16 cellular contexts compared by ENCODE assay signal in the genomic region with DNA sequence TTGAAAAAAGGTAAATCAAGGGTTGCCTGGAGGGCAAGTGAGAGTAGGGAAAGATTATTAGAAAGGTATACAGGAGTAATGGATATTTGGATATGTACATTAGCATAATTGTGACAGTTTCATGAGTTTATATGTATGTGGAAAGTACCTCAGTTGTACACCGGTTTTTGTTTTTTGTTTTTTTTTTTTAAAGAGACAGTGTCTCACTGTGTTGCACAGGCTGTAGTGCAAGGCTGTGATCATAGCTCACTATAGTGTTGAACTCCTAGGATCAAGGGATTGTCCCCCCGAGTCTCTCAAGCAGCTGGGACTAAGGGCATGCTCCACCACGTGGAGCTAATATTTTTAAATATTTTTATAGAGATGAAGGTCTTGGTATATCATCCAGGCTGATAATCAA. TPM values are rescaled to one million over a fixed set of nuclear protein-coding genes. Genes with fewer than 3 reads are reported as not detected.
DNase-seq lines count a peak whose midpoint lies in the region; ATAC-seq and TF ChIP-seq lines count a peak whose summit lies in the region.
"Had no signal": no experiment of that assay in that cellular context is flagged by ENCODE, and none has a peak within 500 bp of the region (broad histone marks: within the 10 kb centered on the region; RNA-seq: fewer than 3 reads in every experiment).

No MANE protein-coding gene starts in this region.

- H3K36me3 Mint-ChIP-seq in endodermal cell (ENCODE audit: low read depth) = no peaks in the 10 kb centered on the region
- H3K36me3 Mint-ChIP-seq: CD4-positive, alpha-beta memory T cell; WTC11 had no signal

- H3K27me3 Mint-ChIP-seq in endodermal cell (ENCODE audit: insufficient read depth) = no peaks in the 10 kb centered on the region
- H3K27me3 Mint-ChIP-seq: CD4-positive, alpha-beta memory T cell; stimulated activated naive CD8-positive, alpha-beta T cell treated with anti-CD3 and anti-CD28 coated beads, Interleukin-15, Interleukin-2, amounts not matched to agents 100 ng/mL and 50 ng/mL, for 24 hours had no signal

- H3K4me1 Mint-ChIP-seq in endodermal cell = peaks cover 2% of the 10 kb centered on the region
- H3K4me1 Mint-ChIP-seq: CD4-positive, alpha-beta memory T cell; WTC11 had no signal

- no peak for DNase-seq in foreskin keratinocyte
- no peak for DNase-seq in stimulated activated CD4-positive, alpha-beta T cell treated with anti-CD3 and anti-CD28 coated beads, Interleukin-2, amount 100 ng/mL, for 48 hours
- DNase-seq in endodermal cell = no peak
- DNase-seq in NCI-H1417 treated with DMSO at 0.1 percent for 48 hours (lab: John Stamatoyannopoulos, UW) = no peak
- no peak for DNase-seq in DMS 273 (lab: John Stamatoyannopoulos, UW; ENCODE audit: unreplicated experiment)
- DNase-seq: activated T-cell treated with anti-CD3 and anti-CD28 coated beads, Interleukin-2, amount 50 U/mL, for 48 hours; CD4-positive, alpha-beta memory T cell; hypothalamus; NCI-H446 treated with DMSO at 0.1 percent for 48 hours; Right ventricle myocardium superior had no signal

- ATAC-seq in GM19324 (IDR thresholded peaks at IDR 0.05; ENCODE audit: low FRiP score, unreplicated experiment) (peak; percentile 10), GM21825 (IDR thresholded peaks at IDR 0.05; ENCODE audit: unreplicated experiment) (peak; percentile 9), HG03108 (IDR thresholded peaks at IDR 0.05; ENCODE audit: unreplicated experiment) (peak; percentile 2), foreskin keratinocyte (no peak)
- ATAC-seq: WTC11 had no signal

- H3K4me1 ChIP-seq in foreskin keratinocyte (peaks cover 24% of the 10 kb centered on the region), endodermal cell (ENCODE audit: control insufficient read depth, insufficient read depth, low read length) (no peaks in the 10 kb centered on the region)

- H3K36me3 ChIP-seq in endodermal cell (ENCODE audit: control insufficient read depth, insufficient read depth, low read length) = no peaks in the 10 kb centered on the region

- H3K9ac ChIP-seq in endodermal cell (ENCODE audit: extremely low read depth, low read length, poor library complexity, severe bottlenecking) = no peak overlapping the region

- H3K4me3 ChIP-seq in endodermal cell (ENCODE audit: low read length) = no peak overlapping the region

- no peak overlapping the region for H3K27ac Mint-ChIP-seq in endodermal cell
- H3K27ac Mint-ChIP-seq: CD4-positive, alpha-beta memory T cell; stimulated activated naive CD8-positive, alpha-beta T cell treated with anti-CD3 and anti-CD28 coated beads, Interleukin-15, Interleukin-2, amounts not matched to agents 100 ng/mL and 50 ng/mL, for 24 hours; WTC11 had no signal

- 83 to 94% methylated on average over 1 to 3 of the region's 3 CpGs for WGBS in endodermal cell (ENCODE audit: insufficient coverage in 1 of 2, insufficient read length in 1 of 2), 2 experiments

- no peaks in the 10 kb centered on the region for H3K9me3 Mint-ChIP-seq in endodermal cell
- H3K9me3 Mint-ChIP-seq: stimulated activated naive CD8-positive, alpha-beta T cell treated with anti-CD3 and anti-CD28 coated beads, Interleukin-15, Interleukin-2, amounts not matched to agents 100 ng/mL and 50 ng/mL, for 24 hours had no signal

- TF ChIP-seq CTCF in foreskin keratinocyte (conservative IDR thresholded peaks at IDR 0.05) (no peak), endodermal cell (conservative IDR thresholded peaks at IDR 0.05) (no peak)

- H3K27ac ChIP-seq in foreskin keratinocyte = peak overlapping the region; percentile 95
- no peak overlapping the region for H3K27ac ChIP-seq in endodermal cell (ENCODE audit: low read depth, low read length)

- H3K27me3 ChIP-seq in foreskin keratinocyte (no peaks in the 10 kb centered on the region), endodermal cell (ENCODE audit: control insufficient read depth, insufficient read depth, low read length, poor library complexity, severe bottlenecking) (no peaks in the 10 kb centered on the region)

- no peaks in the 10 kb centered on the region for H3K9me3 ChIP-seq in endodermal cell (ENCODE audit: control insufficient read depth, low read length)

- no peak overlapping the region for H3K4me3 Mint-ChIP-seq in endodermal cell
- H3K4me3 Mint-ChIP-seq: CD4-positive, alpha-beta memory T cell; stimulated activated naive CD8-positive, alpha-beta T cell treated with anti-CD3 and anti-CD28 coated beads, Interleukin-15, Interleukin-2, amounts not matched to agents 100 ng/mL and 50 ng/mL, for 24 hours; WTC11 had no signal

RNA-seq across cellular contexts. Expression of gene HPGD, which starts 15.3 kb away (rescaled TPM):
- total RNA-seq in foreskin keratinocyte (0.21 and 0.41 TPM in 2 replicates), endodermal cell (10 to 100 TPM in 1 of 2 donors, 1 to 10 TPM in 1; 1.2 to 27.7 TPM)
- polyA plus RNA-seq in foreskin keratinocyte = 0.16 and 0.18 TPM in 2 replicates
- polyA plus RNA-seq in endodermal cell (2013, experiment 1 of 2) = 0.78 TPM
- polyA plus RNA-seq in endodermal cell (2013, experiment 2 of 2) = 0.79 TPM
- total RNA-seq: osteocyte had no signal
